Comparison of ENCODE assay signal across 15 cellular contexts in the genomic region with DNA sequence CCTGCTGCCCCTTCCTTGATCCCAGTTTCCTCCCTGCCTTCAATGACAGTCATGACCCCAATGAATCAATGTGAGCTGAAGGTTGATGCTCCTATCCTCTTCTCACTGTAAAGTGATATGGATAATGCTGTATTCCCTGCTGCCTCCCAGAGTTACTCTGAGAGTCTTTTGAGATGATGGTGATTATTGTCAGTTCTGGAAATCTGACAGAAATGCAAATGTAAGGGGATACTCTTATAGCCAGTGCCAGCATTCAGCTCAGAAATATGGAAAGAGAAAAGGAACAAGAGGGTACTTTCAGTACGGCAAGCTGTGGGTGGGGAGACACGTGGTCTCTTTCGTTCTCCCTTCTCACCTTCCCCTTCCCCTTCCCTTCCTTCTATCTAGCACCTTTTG.
"Had no signal": no experiment of that assay in that cellular context is flagged by ENCODE, and none has a peak within 500 bp of the region (broad histone marks: within the 10 kb centered on the region; RNA-seq: fewer than 3 reads in every experiment).

No MANE protein-coding gene starts in this region.

- H3K79me2 ChIP-seq: parathyroid adenoma had no signal

- H3K27ac ChIP-seq: adrenal gland, foreskin keratinocyte, left lung, parathyroid adenoma, upper lobe of right lung, VCaP had no signal

- H3K9me3 ChIP-seq: adrenal gland, upper lobe of right lung had no signal

- H3K9me3 Mint-ChIP-seq: activated naive CD4-positive, alpha-beta T cell treated with anti-CD3 and anti-CD28 coated beads, Interleukin-2, amount 50 U/mL, for 24 hours had no signal

- H3K4me1 Mint-ChIP-seq: activated naive CD4-positive, alpha-beta T cell treated with anti-CD3 and anti-CD28 coated beads, Interleukin-2, amount 50 U/mL, for 24 hours had no signal

- H3K4me3 Mint-ChIP-seq: activated naive CD4-positive, alpha-beta T cell treated with anti-CD3 and anti-CD28 coated beads, Interleukin-2, amount 50 U/mL, for 24 hours; stimulated activated naive B cell treated with anti-CD40 and anti-IgM and Interleukin-4, amounts not matched to agents 10 μg/mL and 1 μg/mL and 100 μg/mL, for 72 hours had no signal

- H3K36me3 Mint-ChIP-seq: activated naive CD4-positive, alpha-beta T cell treated with anti-CD3 and anti-CD28 coated beads, Interleukin-2, amount 50 U/mL, for 24 hours; stimulated activated naive B cell treated with anti-CD40 and anti-IgM and Interleukin-4, amounts not matched to agents 10 μg/mL and 1 μg/mL and 100 μg/mL, for 72 hours had no signal

- H3K4me1 ChIP-seq: adrenal gland, foreskin keratinocyte, left lung, parathyroid adenoma, upper lobe of right lung had no signal

- DNase-seq: activated CD4-positive, alpha-beta T cell treated with anti-CD3 and anti-CD28 coated beads for 1 hour; activated CD8-positive, alpha-beta memory T cell treated with anti-CD3 and anti-CD28 coated beads for 24 hours; activated CD8-positive, alpha-beta memory T cell treated with anti-CD3 and anti-CD28 coated beads, Interleukin-2, amount 50 U/mL, for 48 hours; activated effector memory CD4-positive, alpha-beta T cell treated with Interleukin-2 at 50 U/mL for 16 hours; activated T-cell treated with anti-CD3 and anti-CD28 coated beads, Interleukin-2, amount 50 U/mL, for 48 hours; adrenal gland; foreskin keratinocyte; kidney; left lung; stimulated activated naive B cell treated with anti-CD40 and anti-IgM and Interleukin-4, amounts not matched to agents 10 μg/mL and 1 μg/mL and 100 μg/mL, for 72 hours; T-helper 2 cell; upper lobe of right lung had no signal

- H3K9ac ChIP-seq: parathyroid adenoma had no signal

- H3K36me3 ChIP-seq: adrenal gland, left lung, upper lobe of right lung had no signal

- H3K4me3 ChIP-seq: adrenal gland, left lung, upper lobe of right lung had no signal

- H3K27me3 ChIP-seq: adrenal gland, foreskin keratinocyte, left lung, upper lobe of right lung had no signal

- H2AFZ ChIP-seq: parathyroid adenoma had no signal

- H3K27ac Mint-ChIP-seq: activated naive CD4-positive, alpha-beta T cell treated with anti-CD3 and anti-CD28 coated beads, Interleukin-2, amount 50 U/mL, for 24 hours; stimulated activated naive B cell treated with anti-CD40 and anti-IgM and Interleukin-4, amounts not matched to agents 10 μg/mL and 1 μg/mL and 100 μg/mL, for 72 hours had no signal

- ATAC-seq: foreskin keratinocyte; left lung; stimulated activated naive B cell treated with anti-CD40 and anti-IgM and Interleukin-4, amounts not matched to agents 10 μg/mL and 1 μg/mL and 100 μg/mL, for 72 hours; upper lobe of right lung had no signal
